In genomic region chr5:82984786-82985762, GRCh38 we compare ENCODE assay signal across 20 cellular contexts.
DNase-seq lines count a peak whose midpoint lies in the region; ATAC-seq, FAIRE-seq and TF ChIP-seq lines count a peak whose summit lies in the region.
"Had no signal": no experiment of that assay in that cellular context is flagged by ENCODE, and none has a peak within 500 bp of the region (broad histone marks: within the 10 kb centered on the region; RNA-seq: fewer than 3 reads in every experiment).

No MANE protein-coding gene starts in this region.

- no peak for TF ChIP-seq CTCF in bronchial epithelial cell (IDR thresholded peaks at IDR 0.05; ENCODE audit: insufficient read depth, low read length, severe bottlenecking)

- H3K4me3 ChIP-seq in bronchial epithelial cell (ENCODE audit: low read depth, low read length), result no peak overlapping the region
- H3K4me3 ChIP-seq in neuron (ENCODE audit: low read length), result no peak overlapping the region

- peaks cover 12% of the 10 kb centered on the region for H3K4me1 ChIP-seq in neuron (ENCODE audit: insufficient read depth, low read length)

- H3K27me3 ChIP-seq in bronchial epithelial cell (ENCODE audit: control insufficient read depth, insufficient read depth, low read length), result no peaks in the 10 kb centered on the region
- H3K27me3 ChIP-seq in neuron (ENCODE audit: insufficient read depth, low read length), result no peaks in the 10 kb centered on the region
- H3K27me3 ChIP-seq: foreskin keratinocyte had no signal

- no peak for FAIRE-seq in bronchial epithelial cell (lab: Jason Lieb, UNC)
- FAIRE-seq: H54 had no signal

- DNase-seq in bronchial epithelial cell (ENCODE audit: low read depth) (peak; percentile 21), germinal center (ENCODE audit: low spot score) (no peak), NCI-H748 (lab: John Stamatoyannopoulos, UW; ENCODE audit: unreplicated experiment) (no peak), H4 (ENCODE audit: low spot score) (no peak)
- DNase-seq: activated CD4-positive, alpha-beta T cell treated with anti-CD3 and anti-CD28 coated beads, Interleukin-2, amount 10 ng/mL, durations not matched to agents 24 days and 14 days; activated CD8-positive, alpha-beta memory T cell treated with anti-CD3 and anti-CD28 coated beads, Interleukin-2, amount 50 U/mL, for 4 hours; activated effector memory CD4-positive, alpha-beta T cell treated with anti-CD3 and anti-CD28 coated beads, Interleukin-2, amount 50 U/mL, for 16 hours; CD4-positive, alpha-beta memory T cell; dermis blood vessel endothelial cell; foreskin keratinocyte; KBM-7; natural killer cell; NCI-H2081; NCI-H524 treated with DMSO at 0.1 percent for 48 hours; stimulated activated CD4-positive, alpha-beta T cell treated with anti-CD3 and anti-CD28 coated beads, Interleukin-15, amount 100 ng/mL, for 24 hours had no signal

- peak overlapping the region; percentile 69 for H2AFZ ChIP-seq in neuron (ENCODE audit: low read depth, low read length)

- H3K9me3 ChIP-seq in neuron (ENCODE audit: low read length), result no peaks in the 10 kb centered on the region

- H3K36me3 ChIP-seq in bronchial epithelial cell (ENCODE audit: control insufficient read depth, insufficient read depth, low read length) (no peaks in the 10 kb centered on the region), neuron (ENCODE audit: insufficient read depth, low read length) (no peaks in the 10 kb centered on the region)

- ATAC-seq in GM18868 (IDR thresholded peaks at IDR 0.05; ENCODE audit: unreplicated experiment) (peak; percentile 51), HG03354 (IDR thresholded peaks at IDR 0.05; ENCODE audit: poor library complexity, severe bottlenecking, unreplicated experiment) (peak; percentile 63), SK-N-SH treated with all-trans-retinoic acid at 6 μM for 48 hours (no peak)
- ATAC-seq: foreskin keratinocyte, natural killer cell had no signal

TF ChIP-seq in SK-N-SH treated with all-trans-retinoic acid at 6 μM for 48 hours, 23 proteins besides CTCF, POLR2A, EP300 and RAD21:
- TF ChIP-seq GLIS3 (CRISPR knock-in tag; IDR thresholded peaks at IDR 0.05), result no peak
- no peak for TF ChIP-seq PATZ1 (CRISPR knock-in tag; IDR thresholded peaks at IDR 0.05; ENCODE audit: borderline replicate concordance)
- TF ChIP-seq BACH2 (CRISPR knock-in tag; IDR thresholded peaks at IDR 0.05; ENCODE audit: borderline replicate concordance), result no peak
- TF ChIP-seq ZFP3 (CRISPR knock-in tag; IDR thresholded peaks at IDR 0.05), result no peak
- TF ChIP-seq SNAI2 (CRISPR knock-in tag; IDR thresholded peaks at IDR 0.05), result no peak
- TF ChIP-seq OSR1 (CRISPR knock-in tag; IDR thresholded peaks at IDR 0.05), result no peak
- TF ChIP-seq RARB (CRISPR knock-in tag; IDR thresholded peaks at IDR 0.05), result no peak
